In the genomic region with DNA sequence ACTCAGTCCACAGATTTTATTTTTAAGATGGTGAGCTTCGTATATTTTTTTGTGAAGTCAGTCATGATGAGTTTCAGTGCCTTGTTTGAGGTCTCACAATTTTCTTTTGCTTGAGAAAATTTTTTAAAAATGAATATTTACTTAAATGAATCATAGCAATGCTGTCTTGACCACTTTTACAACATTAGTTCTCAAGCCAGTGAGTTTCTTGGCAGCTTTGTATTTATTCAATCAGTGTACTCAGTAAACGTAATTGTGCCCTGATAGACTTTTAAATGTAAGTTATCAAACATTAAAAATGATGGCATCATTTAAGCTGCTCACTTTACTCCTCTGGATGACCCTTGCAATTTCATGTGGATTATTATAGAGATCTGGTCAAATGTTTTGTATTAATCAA, we compare ENCODE assay signal across 17 cellular contexts.
A peak's percentile ranks its signal among the peaks of the same experiment; 100 is the strongest.
DNase-seq lines count a peak whose midpoint lies in the region; ATAC-seq and TF ChIP-seq lines count a peak whose summit lies in the region.
"Had no signal": no experiment of that assay in that cellular context is flagged by ENCODE, and none has a peak within 500 bp of the region (broad histone marks: within the 10 kb centered on the region; RNA-seq: fewer than 3 reads in every experiment).

No MANE protein-coding gene starts in this region.

- H3K4me1 ChIP-seq in body of pancreas (no peaks in the 10 kb centered on the region), left ventricle myocardium inferior (no peaks in the 10 kb centered on the region), heart left ventricle (no peaks in the 10 kb centered on the region)
- H3K4me1 ChIP-seq: BLaER1 had no signal

- TF ChIP-seq POLR2A in body of pancreas (IDR thresholded peaks at IDR 0.05) (no peak), heart left ventricle (IDR thresholded peaks at IDR 0.05) (no peak)

- 67 to 74% methylated on average over 2 of the region's 2 CpGs for WGBS in body of pancreas, 2 donors
- 75 to 85% (median 79%) methylated on average over 2 of the region's 2 CpGs for WGBS in heart left ventricle, 4 donors

- TF ChIP-seq CTCF in C4-2B (conservative IDR thresholded peaks at IDR 0.05) (peak; percentile 19; the same call in 1 of the 2 replicates), astrocyte of the cerebellum (IDR thresholded peaks at IDR 0.05; ENCODE audit: low read depth, low read length, missing control alignments) (no peak), body of pancreas (IDR thresholded peaks at IDR 0.05) (no peak), left ventricle myocardium inferior (IDR thresholded peaks at IDR 0.05; ENCODE audit: borderline replicate concordance) (no peak), heart left ventricle (IDR thresholded peaks at IDR 0.05) (no peak)

- H3K27ac ChIP-seq in C4-2B (no peak overlapping the region), body of pancreas (no peak overlapping the region), left ventricle myocardium inferior (replicated peaks) (no peak overlapping the region), heart left ventricle (no peak overlapping the region)
- H3K27ac ChIP-seq: BLaER1, RWPE1 had no signal

- H3K36me3 ChIP-seq in body of pancreas (replicated peaks in 1 of 2; ENCODE audit: insufficient read depth in 1 of 2, low read depth in 2 of 2) (no peaks in the 10 kb centered on the region), left ventricle myocardium inferior (no peaks in the 10 kb centered on the region), heart left ventricle (no peaks in the 10 kb centered on the region)

- in situ Hi-C loops in astrocyte of the cerebellum (cut with HindIII; ENCODE audit: low sequenced_read_pairs), result loop anchor here (25.0 kb wide), 1 partner anchor 352 kb away; a partner anchor contains a TSS

- ATAC-seq in body of pancreas (no peak), heart left ventricle (no peak)
- ATAC-seq: CD8-positive, alpha-beta T cell; K562 had no signal

- no peaks in the 10 kb centered on the region for H3K27me3 ChIP-seq in body of pancreas
- no peaks in the 10 kb centered on the region for H3K27me3 ChIP-seq in left ventricle myocardium inferior (ENCODE audit: low read depth)
- H3K27me3 ChIP-seq in heart left ventricle, result no peaks in the 10 kb centered on the region
- H3K27me3 ChIP-seq: BLaER1 had no signal

- DNase-seq in LHCN-M2 (ENCODE audit: low read depth) (peak; percentile 64), astrocyte of the cerebellum (ENCODE audit: low read depth) (peak; percentile 54), iris pigment epithelial cell (ENCODE audit: low read depth) (peak; percentile 27), body of pancreas (no peak), NCI-H1694 (lab: John Stamatoyannopoulos, UW) (no peak), left ventricle myocardium inferior (no peak), heart left ventricle (no peak)
- DNase-seq: Calu3; CD8-positive, alpha-beta T cell; GOT3; NCI-H1105 treated with DMSO at 0.1 percent for 48 hours; NCI-H1694 treated with DMSO at 0.1 percent for 48 hours; NCI-H748 treated with DMSO at 0.1 percent for 48 hours had no signal

- intact Hi-C loops in body of pancreas (cut with DNase I) (no loop called here), left ventricle myocardium inferior (cut with micrococcal nuclease) (no loop called here), heart left ventricle (cut with DNase I) (no loop called here)

- H3K9me3 ChIP-seq in body of pancreas (no peaks in the 10 kb centered on the region), left ventricle myocardium inferior (replicated peaks) (no peaks in the 10 kb centered on the region), heart left ventricle (no peaks in the 10 kb centered on the region)

- H3K4me3 ChIP-seq in astrocyte of the cerebellum (ENCODE audit: low read depth, low read length), result no peak overlapping the region
- no peak overlapping the region for H3K4me3 ChIP-seq in body of pancreas
- no peak overlapping the region for H3K4me3 ChIP-seq in left ventricle myocardium inferior
- no peak overlapping the region for H3K4me3 ChIP-seq in heart left ventricle
- H3K4me3 ChIP-seq: BLaER1, K562 had no signal

Comparison
In these comparisons a context has a peak if more than half of its experiments do, and no peak if none do; other contexts are left out.
1. DNase-seq: peak in LHCN-M2 (single experiment), astrocyte of the cerebellum (single experiment) and iris pigment epithelial cell (single experiment); none in body of pancreas (0 of 4), NCI-H1694 (single experiment), left ventricle myocardium inferior (single experiment) and heart left ventricle (0 of 5).